21 cellular contexts compared by ENCODE assay signal in the genomic region with DNA sequence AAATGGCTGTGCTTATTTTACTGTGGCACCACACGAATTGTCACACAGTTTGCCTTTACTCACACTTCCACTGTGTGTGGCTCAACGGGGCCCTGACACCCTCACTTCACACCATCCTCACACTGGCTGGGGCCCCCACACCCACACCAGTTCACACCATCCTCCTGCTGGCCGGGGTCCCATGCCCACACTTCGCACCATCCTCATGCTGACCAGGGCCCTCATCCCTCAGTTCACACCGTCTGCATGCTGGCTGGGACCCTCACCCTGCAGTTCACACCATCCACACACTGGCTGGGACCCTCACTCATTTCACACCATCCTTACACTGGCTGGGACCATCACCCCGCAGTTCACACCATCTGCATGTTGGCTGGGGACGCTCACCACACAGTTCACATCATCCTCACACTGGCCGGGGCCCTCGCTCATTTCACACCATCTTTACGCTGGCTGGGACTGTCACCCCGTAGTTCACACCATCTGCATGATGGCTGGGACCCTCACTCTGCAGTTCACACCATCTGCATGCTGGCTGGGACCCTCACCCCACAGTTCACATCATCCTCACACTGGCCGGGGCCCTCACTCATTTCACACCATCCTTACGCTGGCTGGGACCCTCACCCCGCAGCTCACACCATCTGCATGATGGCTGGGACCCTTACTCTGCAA.
"Had no signal": no experiment of that assay in that cellular context is flagged by ENCODE, and none has a peak within 500 bp of the region (broad histone marks: within the 10 kb centered on the region; RNA-seq: fewer than 3 reads in every experiment).

No MANE protein-coding gene starts in this region.

- H3K9me3 Mint-ChIP-seq: activated CD4-positive, alpha-beta T cell treated with anti-CD3 and anti-CD28 coated beads, Interleukin-2, amount 10 ng/mL, durations not matched to agents 24 days and 14 days; activated CD8-positive, alpha-beta T cell treated with anti-CD3 and anti-CD28 coated beads for 36 hours; activated naive CD4-positive, alpha-beta T cell treated with anti-CD3 and anti-CD28 coated beads for 36 hours; activated T-helper 2 cell treated with anti-CD3 and anti-CD28 coated beads, Interferon-gamma antibody, Interleukin-2, Interleukin-4, amounts not matched to agents 10 μg/mL and 5 μg/mL and 100 μg/mL, durations not matched to agents 14 hours and 24 hours and 36 hours; central memory CD8-positive, alpha-beta T cell; T-helper 2 cell treated with Interferon-gamma antibody and Interleukin-4, amounts not matched to agents 5 μg/mL and 100 μg/mL, for 36 hours had no signal

- H3K4me3 Mint-ChIP-seq: activated CD4-positive, alpha-beta T cell treated with anti-CD3 and anti-CD28 coated beads, Interleukin-2, amount 10 ng/mL, durations not matched to agents 24 days and 14 days; activated CD8-positive, alpha-beta T cell treated with anti-CD3 and anti-CD28 coated beads for 36 hours; activated naive CD4-positive, alpha-beta T cell treated with anti-CD3 and anti-CD28 coated beads for 36 hours; brain; central memory CD8-positive, alpha-beta T cell; T-helper 2 cell treated with Interferon-gamma antibody and Interleukin-4, amounts not matched to agents 5 μg/mL and 100 μg/mL, for 36 hours had no signal

- H3K36me3 ChIP-seq: gastrocnemius medialis, thyroid gland, uterus had no signal

- H3K27ac ChIP-seq: gastrocnemius medialis, left ventricle myocardium inferior, thyroid gland, uterus had no signal

- H3K4me1 Mint-ChIP-seq: activated CD4-positive, alpha-beta T cell treated with anti-CD3 and anti-CD28 coated beads, Interleukin-2, amount 10 ng/mL, durations not matched to agents 24 days and 14 days; brain; central memory CD8-positive, alpha-beta T cell had no signal

- H3K27me3 Mint-ChIP-seq: activated CD4-positive, alpha-beta T cell treated with anti-CD3 and anti-CD28 coated beads, Interleukin-2, amount 10 ng/mL, durations not matched to agents 24 days and 14 days had no signal

- FAIRE-seq: endometrium, kidney had no signal

- H3K27me3 ChIP-seq: thyroid gland, uterus had no signal

- DNase-seq: activated CD4-positive, alpha-beta T cell treated with anti-CD3 and anti-CD28 coated beads, Interleukin-2, amount 10 ng/mL, durations not matched to agents 24 days and 14 days; activated CD8-positive, alpha-beta T cell treated with anti-CD3 and anti-CD28 coated beads for 36 hours; activated naive CD4-positive, alpha-beta T cell treated with anti-CD3 and anti-CD28 coated beads for 36 hours; activated T-cell treated with anti-CD3 and anti-CD28 coated beads, Interleukin-2, amount 50 U/mL, for 1 hour; anterior cingulate cortex; cortex of kidney; gastrocnemius medialis; kidney; left ventricle myocardium inferior; nucleus accumbens; stimulated activated CD4-positive, alpha-beta T cell treated with anti-CD3 and anti-CD28 coated beads, Interleukin-12 subunit alpha, Interleukin-12 subunit beta, amount 100 ng/mL, for 4 hours; stimulated activated CD4-positive, alpha-beta T cell treated with anti-CD3 and anti-CD28 coated beads, Interleukin-1b, Interleukin-23, amount 100 ng/mL, for 48 hours; stimulated activated CD8-positive, alpha-beta memory T cell treated with anti-CD3 and anti-CD28 coated beads, Interleukin-4, amount 100 ng/mL, for 48 hours; stimulated activated naive CD4-positive, alpha-beta T cell; thyroid gland; uterus had no signal

- H3K27ac Mint-ChIP-seq: activated CD4-positive, alpha-beta T cell treated with anti-CD3 and anti-CD28 coated beads, Interleukin-2, amount 10 ng/mL, durations not matched to agents 24 days and 14 days; activated CD8-positive, alpha-beta T cell treated with anti-CD3 and anti-CD28 coated beads for 36 hours; activated naive CD4-positive, alpha-beta T cell treated with anti-CD3 and anti-CD28 coated beads for 36 hours; activated T-helper 2 cell treated with anti-CD3 and anti-CD28 coated beads, Interferon-gamma antibody, Interleukin-2, Interleukin-4, amounts not matched to agents 10 μg/mL and 5 μg/mL and 100 μg/mL, durations not matched to agents 14 hours and 24 hours and 36 hours; brain; T-helper 2 cell treated with Interferon-gamma antibody and Interleukin-4, amounts not matched to agents 5 μg/mL and 100 μg/mL, for 36 hours had no signal

- H3K4me3 ChIP-seq: gastrocnemius medialis, left ventricle myocardium inferior, thyroid gland, uterus had no signal

- H3K9me3 ChIP-seq: gastrocnemius medialis, left ventricle myocardium inferior, thyroid gland, uterus had no signal

- H3K4me1 ChIP-seq: gastrocnemius medialis, thyroid gland, uterus had no signal

- ATAC-seq: activated CD8-positive, alpha-beta T cell treated with anti-CD3 and anti-CD28 coated beads for 36 hours; gastrocnemius medialis had no signal
